In genomic region chr7:118195837-118196474, GRCh38 we compare ENCODE assay signal across 8 cellular contexts. TPM values are rescaled to one million over a fixed set of nuclear protein-coding genes. Genes with fewer than 3 reads are reported as not detected.
DNase-seq lines count a peak whose midpoint lies in the region; ATAC-seq, FAIRE-seq and TF ChIP-seq lines count a peak whose summit lies in the region.

No MANE protein-coding gene starts in this region.

- no peak overlapping the region for H2AFZ ChIP-seq in OCI-LY1 (ENCODE audit: low read length)

- no peaks in the 10 kb centered on the region for H3K9me2 ChIP-seq in OCI-LY1 (ENCODE audit: low read depth, low read length)

- H3K9ac ChIP-seq in OCI-LY1 (ENCODE audit: low read length) = no peak overlapping the region

- H4K20me1 ChIP-seq in OCI-LY1 (ENCODE audit: insufficient read depth, low read length) = no peaks in the 10 kb centered on the region

- no peak overlapping the region for H3K4me3 ChIP-seq in OCI-LY1 (ENCODE audit: low read depth, low read length, poor library complexity, severe bottlenecking)
- H3K4me3 ChIP-seq in left ventricle myocardium inferior = no peak overlapping the region

- H3K27me3 ChIP-seq in OCI-LY1 (ENCODE audit: insufficient read depth, low read length) (no peaks in the 10 kb centered on the region), left ventricle myocardium inferior (ENCODE audit: low read depth) (no peaks in the 10 kb centered on the region)

- H3K36me3 Mint-ChIP-seq in activated naive CD4-positive, alpha-beta T cell treated with anti-CD3 and anti-CD28 coated beads, Interleukin-2, amount 50 U/mL, for 72 hours = no peaks in the 10 kb centered on the region

- peak in 48 of 76 experiments; percentile 1 to 64 (median 26) for DNase-seq in HUDEP-2 (lab: John Stamatoyannopoulos, UW; ENCODE audit: unreplicated experiment in 76 of 76)
- peak in 1 of 2 donors; percentile 58 for DNase-seq in activated naive CD4-positive, alpha-beta T cell treated with anti-CD3 and anti-CD28 coated beads, Interleukin-2, amount 50 U/mL, for 72 hours (ENCODE audit: low spot score in 2 of 2)
- no peak for DNase-seq in left ventricle myocardium inferior
- DNase-seq in retina = peak; percentile 28
- DNase-seq in NOMO-1 treated with DMSO at 0.1 percent for 48 hours (lab: John Stamatoyannopoulos, UW; ENCODE audit: unreplicated experiment) = no peak

- H3K9me3 Mint-ChIP-seq in activated naive CD4-positive, alpha-beta T cell treated with anti-CD3 and anti-CD28 coated beads, Interleukin-2, amount 50 U/mL, for 72 hours = no peaks in the 10 kb centered on the region

- H3K27ac ChIP-seq in OCI-LY1 (ENCODE audit: low read depth, low read length, poor library complexity, severe bottlenecking) = no peak overlapping the region
- H3K27ac ChIP-seq in left ventricle myocardium inferior (replicated peaks) = no peak overlapping the region

- H3K36me3 ChIP-seq in OCI-LY1 (ENCODE audit: insufficient read depth, low read length) (peaks cover 25% of the 10 kb centered on the region), left ventricle myocardium inferior (peaks cover 12% of the 10 kb centered on the region)

- no peak overlapping the region for H3K4me2 ChIP-seq in OCI-LY1 (ENCODE audit: low read length)

- H3F3A ChIP-seq in OCI-LY1 (ENCODE audit: insufficient read depth, low read length) = 0 out of 2 replicates have a peak, but pooled peaks cover 14% of the 10 kb centered on the region

- no peak overlapping the region for H3K27ac Mint-ChIP-seq in activated naive CD4-positive, alpha-beta T cell treated with anti-CD3 and anti-CD28 coated beads, Interleukin-2, amount 50 U/mL, for 72 hours

- H3K4me1 ChIP-seq in OCI-LY1 (ENCODE audit: insufficient read depth, low read length, severe bottlenecking) (no peaks in the 10 kb centered on the region), left ventricle myocardium inferior (no peaks in the 10 kb centered on the region)

- H3K79me2 ChIP-seq in OCI-LY1 (ENCODE audit: insufficient read depth, low read length) = no peaks in the 10 kb centered on the region

- intact Hi-C loops in left ventricle myocardium inferior (cut with micrococcal nuclease) = no loop called here

- peak; percentile 88 for FAIRE-seq in G401.6 (lab: Jason Lieb, UNC)

- TF ChIP-seq CTCF in OCI-LY1 (IDR thresholded peaks at IDR 0.05; ENCODE audit: low read length) = peak; percentile 98
- TF ChIP-seq CTCF in left ventricle myocardium inferior (IDR thresholded peaks at IDR 0.05; ENCODE audit: borderline replicate concordance) = peak; percentile 72

- H3K9me3 ChIP-seq in OCI-LY1 (ENCODE audit: low read length) = no peaks in the 10 kb centered on the region
- no peaks in the 10 kb centered on the region for H3K9me3 ChIP-seq in left ventricle myocardium inferior (replicated peaks)

- peak; percentile 89 for ATAC-seq in GM21528 (IDR thresholded peaks at IDR 0.05; ENCODE audit: low FRiP score, unreplicated experiment)
- peak; percentile 70 to 73 for ATAC-seq in activated naive CD4-positive, alpha-beta T cell treated with anti-CD3 and anti-CD28 coated beads, Interleukin-2, amount 50 U/mL, for 72 hours

RNA-seq across cellular contexts. Expression of gene LSM8, which starts 12.0 kb away (rescaled TPM):
- total RNA-seq in activated naive CD4-positive, alpha-beta T cell treated with anti-CD3 and anti-CD28 coated beads, Interleukin-2, amount 50 U/mL, for 72 hours = 10 to 100 TPM; 41.7 to 57.0 TPM
- total RNA-seq in left ventricle myocardium inferior = 16.6 TPM

RNA-seq across cellular contexts. Expression of gene ANKRD7, which starts 28.5 kb away (rescaled TPM):
- total RNA-seq in activated naive CD4-positive, alpha-beta T cell treated with anti-CD3 and anti-CD28 coated beads, Interleukin-2, amount 50 U/mL, for 72 hours = under 1 TPM; 0.59 to 0.70 TPM
- total RNA-seq in left ventricle myocardium inferior = 1.1 TPM

Comparison
In these comparisons a context has a peak if more than half of its experiments do, and no peak if none do; other contexts are left out.
1. DNase-seq: peak in HUDEP-2 (48 of 76) and retina (single experiment); none in left ventricle myocardium inferior (single experiment) and NOMO-1 treated with DMSO at 0.1 percent for 48 hours (single experiment).